14 cellular contexts compared by ENCODE assay signal in the genomic region with DNA sequence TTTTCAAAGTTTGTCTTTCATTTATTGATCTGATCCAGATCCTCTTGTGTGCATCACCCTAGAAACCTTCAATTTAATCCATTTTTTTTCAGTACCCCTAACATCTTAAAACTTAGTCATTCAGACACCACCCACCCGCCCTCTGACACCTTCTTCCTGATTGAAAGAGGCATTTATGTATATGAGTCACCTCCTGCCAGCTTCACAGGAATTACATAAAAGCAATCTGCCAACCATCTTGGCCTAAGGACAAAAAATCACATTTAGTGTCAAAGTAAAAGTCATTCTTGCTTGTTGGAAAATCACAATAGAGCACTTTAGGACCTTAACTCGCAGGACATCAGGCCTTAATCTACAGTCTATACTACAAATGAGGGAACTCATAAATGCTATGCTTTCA. TPM values are rescaled to one million over a fixed set of nuclear protein-coding genes. Genes with fewer than 3 reads are reported as not detected.
DNase-seq lines count a peak whose midpoint lies in the region; ATAC-seq and TF ChIP-seq lines count a peak whose summit lies in the region.
"Had no signal": no experiment of that assay in that cellular context is flagged by ENCODE, and none has a peak within 500 bp of the region (broad histone marks: within the 10 kb centered on the region; RNA-seq: fewer than 3 reads in every experiment).

No MANE protein-coding gene starts in this region.

- peak overlapping the region; percentile 16 for H3K4me2 ChIP-seq in GM23248 (ENCODE audit: unreplicated experiment)

- H3K4me3 ChIP-seq in GM23248 (no peak overlapping the region), sigmoid colon (no peak overlapping the region)
- H3K4me3 ChIP-seq: psoas muscle had no signal

- intact Hi-C loops in sigmoid colon (cut with DNase I): no loop called here

- WGBS in GM23248 (ENCODE audit: low coverage in 1 of 2, low lambda C conversion rate in 2 of 2, missing lambda C conversion rate in 2 of 2), 2 experiments: 9 to 16% methylated on average over 2 of the region's 2 CpGs
- 68 to 71% methylated on average over 2 of the region's 2 CpGs for WGBS in sigmoid colon, 2 donors

- no peak for TF ChIP-seq POLR2A in sigmoid colon (IDR thresholded peaks at IDR 0.05)

- TF ChIP-seq CTCF in sigmoid colon (IDR thresholded peaks at IDR 0.05): no peak

- H3K27ac ChIP-seq in GM23248 (no peak overlapping the region), sigmoid colon (no peak overlapping the region)
- H3K27ac ChIP-seq: psoas muscle had no signal

- no peaks in the 10 kb centered on the region for H4K20me1 ChIP-seq in GM23248 (ENCODE audit: insufficient read depth)

- no peak for TF ChIP-seq EP300 in sigmoid colon (IDR thresholded peaks at IDR 0.05)

- H3K4me1 ChIP-seq in GM23248 (ENCODE audit: insufficient read depth) (peaks cover 12% of the 10 kb centered on the region; the same call in 1 of the 2 replicates), sigmoid colon (no peaks in the 10 kb centered on the region)
- H3K4me1 ChIP-seq: psoas muscle had no signal

- ATAC-seq in SK-N-SH treated with all-trans-retinoic acid at 6 μM for 48 hours (peak; percentile 83), HG03039 (IDR thresholded peaks at IDR 0.05; ENCODE audit: unreplicated experiment) (no peak)
- ATAC-seq: psoas muscle; stimulated activated effector memory CD8-positive, alpha-beta T cell treated with anti-CD3 and anti-CD28 coated beads, Interleukin-12 subunit alpha, Interleukin-12 subunit beta, amount 100 ng/mL, for 72 hours had no signal

- H3K27me3 ChIP-seq in GM23248 (replicated peaks; ENCODE audit: insufficient read depth) (0 out of 2 replicates have a peak, but pooled peaks cover 11% of the 10 kb centered on the region), sigmoid colon (no peaks in the 10 kb centered on the region)

- in situ Hi-C loops in ACHN (cut with HindIII; ENCODE audit: low pct_ligation_motif_present, low pct_unique_long_range_greater_than_20kb, low sequenced_read_pairs): no loop called here
- in situ Hi-C loops in GM23248 (cut with MboI): loop anchor here (10.0 kb wide), 1 partner anchor 128 kb away; no protein-coding TSS in a partner anchor

- H3K79me2 ChIP-seq in GM23248 (ENCODE audit: insufficient read depth): no peaks in the 10 kb centered on the region

- no peaks in the 10 kb centered on the region for H3K9me3 ChIP-seq in GM23248 (ENCODE audit: low read depth)
- no peaks in the 10 kb centered on the region for H3K9me3 ChIP-seq in sigmoid colon
- H3K9me3 ChIP-seq: psoas muscle had no signal

- no peak overlapping the region for H2AFZ ChIP-seq in GM23248

- no peak overlapping the region for H3K9ac ChIP-seq in GM23248

- H3K9me2 ChIP-seq in GM23248 (ENCODE audit: insufficient read depth): 0 out of 2 replicates have a peak, but pooled peaks cover 5% of the 10 kb centered on the region

- no peaks in the 10 kb centered on the region for H3K36me3 ChIP-seq in GM23248 (ENCODE audit: low read depth)
- no peaks in the 10 kb centered on the region for H3K36me3 ChIP-seq in sigmoid colon

- DNase-seq in ACHN: peak; percentile 6
- peak; percentile 52 for DNase-seq in GM23248
- peak; percentile 63 for DNase-seq in glomerular endothelial cell (ENCODE audit: extremely low read depth, low read depth, low spot score)
- DNase-seq in T-helper 9 cell: no peak
- no peak for DNase-seq in sigmoid colon
- no peak for DNase-seq in cortex of kidney (lab: John Stamatoyannopoulos, UW)
- DNase-seq: activated naive CD8-positive, alpha-beta T cell treated with anti-CD3 and anti-CD28 coated beads, Interleukin-2, amount 10 ng/mL, durations not matched to agents 7 days and 5 days; DMS153; NCI-H1694; psoas muscle had no signal

- H3F3A ChIP-seq in GM23248 (ENCODE audit: insufficient read depth): no peaks in the 10 kb centered on the region

TF ChIP-seq in SK-N-SH treated with all-trans-retinoic acid at 6 μM for 48 hours, 23 proteins besides CTCF, POLR2A, EP300 and RAD21:
- TF ChIP-seq, protein P1, sequence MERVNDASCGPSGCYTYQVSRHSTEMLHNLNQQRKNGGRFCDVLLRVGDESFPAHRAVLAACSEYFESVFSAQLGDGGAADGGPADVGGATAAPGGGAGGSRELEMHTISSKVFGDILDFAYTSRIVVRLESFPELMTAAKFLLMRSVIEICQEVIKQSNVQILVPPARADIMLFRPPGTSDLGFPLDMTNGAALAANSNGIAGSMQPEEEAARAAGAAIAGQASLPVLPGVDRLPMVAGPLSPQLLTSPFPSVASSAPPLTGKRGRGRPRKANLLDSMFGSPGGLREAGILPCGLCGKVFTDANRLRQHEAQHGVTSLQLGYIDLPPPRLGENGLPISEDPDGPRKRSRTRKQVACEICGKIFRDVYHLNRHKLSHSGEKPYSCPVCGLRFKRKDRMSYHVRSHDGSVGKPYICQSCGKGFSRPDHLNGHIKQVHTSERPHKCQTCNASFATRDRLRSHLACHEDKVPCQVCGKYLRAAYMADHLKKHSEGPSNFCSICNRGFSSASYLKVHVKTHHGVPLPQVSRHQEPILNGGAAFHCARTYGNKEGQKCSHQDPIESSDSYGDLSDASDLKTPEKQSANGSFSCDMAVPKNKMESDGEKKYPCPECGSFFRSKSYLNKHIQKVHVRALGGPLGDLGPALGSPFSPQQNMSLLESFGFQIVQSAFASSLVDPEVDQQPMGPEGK (CRISPR knock-in tag; IDR thresholded peaks at IDR 0.05; ENCODE audit: borderline replicate concordance): no peak
- no peak for TF ChIP-seq GLIS3 (CRISPR knock-in tag; IDR thresholded peaks at IDR 0.05)
- TF ChIP-seq ZNF70 (CRISPR knock-in tag; IDR thresholded peaks at IDR 0.05): no peak
- TF ChIP-seq, protein P2, sequence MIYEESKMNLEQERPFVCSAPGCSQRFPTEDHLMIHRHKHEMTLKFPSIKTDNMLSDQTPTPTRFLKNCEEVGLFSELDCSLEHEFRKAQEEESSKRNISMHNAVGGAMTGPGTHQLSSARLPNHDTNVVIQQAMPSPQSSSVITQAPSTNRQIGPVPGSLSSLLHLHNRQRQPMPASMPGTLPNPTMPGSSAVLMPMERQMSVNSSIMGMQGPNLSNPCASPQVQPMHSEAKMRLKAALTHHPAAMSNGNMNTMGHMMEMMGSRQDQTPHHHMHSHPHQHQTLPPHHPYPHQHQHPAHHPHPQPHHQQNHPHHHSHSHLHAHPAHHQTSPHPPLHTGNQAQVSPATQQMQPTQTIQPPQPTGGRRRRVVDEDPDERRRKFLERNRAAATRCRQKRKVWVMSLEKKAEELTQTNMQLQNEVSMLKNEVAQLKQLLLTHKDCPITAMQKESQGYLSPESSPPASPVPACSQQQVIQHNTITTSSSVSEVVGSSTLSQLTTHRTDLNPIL (CRISPR knock-in tag; IDR thresholded peaks at IDR 0.05; ENCODE audit: low read depth): no peak
- TF ChIP-seq PPARA (CRISPR knock-in tag; IDR thresholded peaks at IDR 0.05; ENCODE audit: borderline replicate concordance): no peak
- TF ChIP-seq ZC3H10 (CRISPR knock-in tag; IDR thresholded peaks at IDR 0.05): peak; percentile 38; the same call in 1 of the 2 replicates
- TF ChIP-seq, protein P3, sequence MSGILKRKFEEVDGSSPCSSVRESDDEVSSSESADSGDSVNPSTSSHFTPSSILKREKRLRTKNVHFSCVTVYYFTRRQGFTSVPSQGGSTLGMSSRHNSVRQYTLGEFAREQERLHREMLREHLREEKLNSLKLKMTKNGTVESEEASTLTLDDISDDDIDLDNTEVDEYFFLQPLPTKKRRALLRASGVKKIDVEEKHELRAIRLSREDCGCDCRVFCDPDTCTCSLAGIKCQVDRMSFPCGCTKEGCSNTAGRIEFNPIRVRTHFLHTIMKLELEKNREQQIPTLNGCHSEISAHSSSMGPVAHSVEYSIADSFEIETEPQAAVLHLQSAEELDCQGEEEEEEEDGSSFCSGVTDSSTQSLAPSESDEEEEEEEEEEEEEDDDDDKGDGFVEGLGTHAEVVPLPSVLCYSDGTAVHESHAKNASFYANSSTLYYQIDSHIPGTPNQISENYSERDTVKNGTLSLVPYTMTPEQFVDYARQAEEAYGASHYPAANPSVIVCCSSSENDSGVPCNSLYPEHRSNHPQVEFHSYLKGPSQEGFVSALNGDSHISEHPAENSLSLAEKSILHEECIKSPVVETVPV (CRISPR knock-in tag; IDR thresholded peaks at IDR 0.05): no peak
- no peak for TF ChIP-seq ZNF565 (CRISPR knock-in tag; conservative IDR thresholded peaks at IDR 0.05; ENCODE audit: low read depth)
- TF ChIP-seq BACH2 (CRISPR knock-in tag; IDR thresholded peaks at IDR 0.05; ENCODE audit: borderline replicate concordance): no peak
- no peak for TF ChIP-seq CSDC2 (CRISPR knock-in tag; IDR thresholded peaks at IDR 0.05)
- no peak for TF ChIP-seq ISL1 (CRISPR knock-in tag; IDR thresholded peaks at IDR 0.05)
- TF ChIP-seq TOX (CRISPR knock-in tag; IDR thresholded peaks at IDR 0.05; ENCODE audit: borderline replicate concordance): peak; percentile 73; the same call in 1 of the 2 replicates

RNA-seq across cellular contexts. Expression of a gene that starts 52.0 kb away (rescaled TPM):
- total RNA-seq in GM23248 (2014; rRNA removed; shearing (Covaris generic)): not detected in 2 replicates
- polyA plus RNA-seq in GM23248 (2016; fragmentation: Nextera tagmentation; extraction: Ambion mirVana) (not detected in 2 replicates), sigmoid colon (under 1 TPM in 1 of 3 donors, not detected in 2; 0.04 TPM)
- total RNA-seq in glomerular endothelial cell (0.19 TPM in 1 of 2 replicates, not detected in the other), sigmoid colon (under 1 TPM in 2 of 4 donors, not detected in 2; under 0.01 TPM)
- total RNA-seq: activated naive CD8-positive, alpha-beta T cell treated with anti-CD3 and anti-CD28 coated beads, Interleukin-2, amount 10 ng/mL, durations not matched to agents 7 days and 5 days; psoas muscle; T-helper 1 cell treated with Interleukin-12 subunit alpha and Interleukin-12 subunit beta and Interleukin-4 antibody, amounts not matched to agents 30 ng/mL and 1 ng/mL, for 36 hours had no signal
- polyA plus RNA-seq: psoas muscle had no signal

Comparison
In these comparisons a context has a peak if more than half of its experiments do, and no peak if none do; other contexts are left out.
1. DNase-seq: peak in ACHN (single experiment), GM23248 (single experiment) and glomerular endothelial cell (single experiment); none in T-helper 9 cell (single experiment), sigmoid colon (single experiment) and cortex of kidney (single experiment).